15 cellular contexts compared by ENCODE assay signal in genomic region chr12:76866146-76866545, GRCh38. TPM values are rescaled to one million over a fixed set of nuclear protein-coding genes. Genes with fewer than 3 reads are reported as not detected.
A peak's percentile ranks its signal among the peaks of the same experiment; 100 is the strongest.
DNase-seq lines count a peak whose midpoint lies in the region; TF ChIP-seq lines count a peak whose summit lies in the region.
"Had no signal": no experiment of that assay in that cellular context is flagged by ENCODE, and none has a peak within 500 bp of the region (broad histone marks: within the 10 kb centered on the region; RNA-seq: fewer than 3 reads in every experiment).

No MANE protein-coding gene starts in this region.

- no peak overlapping the region for H4K5ac ChIP-seq in mesendoderm (ENCODE audit: low read length)

- H2BK120ac ChIP-seq in mesendoderm (ENCODE audit: low read depth, low read length) = no peak overlapping the region

- H3K4me3 ChIP-seq in cardiac muscle cell (no peak overlapping the region), right atrium auricular region (no peak overlapping the region), WERI-Rb-1 (ENCODE audit: low read depth, low read length) (peak overlapping the region; percentile 46), mesendoderm (ENCODE audit: low read length) (no peak overlapping the region), Peyer's patch (no peak overlapping the region)
- H3K4me3 ChIP-seq: GM12878 had no signal

- H3K4ac ChIP-seq in mesendoderm (ENCODE audit: low read depth, low read length) = no peak overlapping the region

- no peak overlapping the region for H4K8ac ChIP-seq in mesendoderm (ENCODE audit: low read depth, low read length)

- DNase-seq in cardiac muscle cell (ENCODE audit: low read depth in 1 of 2, low spot score in 1 of 2) (no peak), right atrium auricular region (ENCODE audit: low spot score) (no peak), WERI-Rb-1 (peak; percentile 37), mesendoderm (no peak), NCI-H146 (lab: John Stamatoyannopoulos, UW) (no peak), NCI-H1092 treated with DMSO at 0.1 percent for 48 hours (lab: John Stamatoyannopoulos, UW) (no peak), GM13976 (ENCODE audit: low spot score) (no peak), Peyer's patch (no peak)
- DNase-seq: activated naive CD8-positive, alpha-beta T cell treated with anti-CD3 and anti-CD28 coated beads, Interleukin-2, amount 50 U/mL, for 24 hours; dermis blood vessel endothelial cell; foreskin keratinocyte; NCI-H774; stimulated activated CD4-positive, alpha-beta T cell treated with anti-CD3 and anti-CD28 coated beads, Interleukin-15, amount 100 ng/mL, for 24 hours had no signal

- no peaks in the 10 kb centered on the region for H3K27me3 ChIP-seq in cardiac muscle cell
- no peaks in the 10 kb centered on the region for H3K27me3 ChIP-seq in right atrium auricular region
- no peaks in the 10 kb centered on the region for H3K27me3 ChIP-seq in WERI-Rb-1 (ENCODE audit: insufficient read depth, low read depth, severe bottlenecking)
- no peaks in the 10 kb centered on the region for H3K27me3 ChIP-seq in mesendoderm (ENCODE audit: insufficient read depth, low read length, poor library complexity)
- no peaks in the 10 kb centered on the region for H3K27me3 ChIP-seq in Peyer's patch
- H3K27me3 ChIP-seq: foreskin keratinocyte, neutrophil had no signal

- H3K36me3 ChIP-seq in cardiac muscle cell = peaks cover 13% of the 10 kb centered on the region
- H3K36me3 ChIP-seq in right atrium auricular region = no peaks in the 10 kb centered on the region
- peaks cover 18% of the 10 kb centered on the region for H3K36me3 ChIP-seq in WERI-Rb-1
- H3K36me3 ChIP-seq in mesendoderm (ENCODE audit: control insufficient read depth, insufficient read depth, low read length) = no peaks in the 10 kb centered on the region
- H3K36me3 ChIP-seq in Peyer's patch = no peaks in the 10 kb centered on the region
- H3K36me3 ChIP-seq: neutrophil had no signal

- H3K4me2 ChIP-seq in mesendoderm (ENCODE audit: low read length) = no peak overlapping the region

- TF ChIP-seq POLR2A in Peyer's patch (IDR thresholded peaks at IDR 0.05) = no peak

- WGBS in mesendoderm (ENCODE audit: extremely low coverage, insufficient coverage, low lambda C conversion rate) = 100% methylated on average over 1 of the region's 8 CpGs

- no peak overlapping the region for H2BK5ac ChIP-seq in mesendoderm (ENCODE audit: low read length)

- H2BK15ac ChIP-seq in mesendoderm (replicated peaks; ENCODE audit: low read depth) = no peak overlapping the region

- H3K79me2 ChIP-seq in mesendoderm (ENCODE audit: control insufficient read depth, insufficient read depth, low read length) = peaks cover 3% of the 10 kb centered on the region

- in situ Hi-C loops in GM13976 (cut with MboI; ENCODE audit: low sequenced_read_pairs, unreplicated experiment) = no loop called here

- no peak overlapping the region for H3K23ac ChIP-seq in mesendoderm (ENCODE audit: low read length)

- no peak overlapping the region for H3K9ac ChIP-seq in mesendoderm (ENCODE audit: low read length)

- TF ChIP-seq CTCF in cardiac muscle cell (IDR thresholded peaks at IDR 0.05; ENCODE audit: low read depth, low read length) = no peak
- TF ChIP-seq CTCF in right atrium auricular region (IDR thresholded peaks at IDR 0.05) = no peak
- no peak for TF ChIP-seq CTCF in WERI-Rb-1 (IDR thresholded peaks at IDR 0.05; ENCODE audit: low read depth, low read length)
- no peak for TF ChIP-seq CTCF in GM13976 (IDR thresholded peaks at IDR 0.05; ENCODE audit: borderline replicate concordance, control extremely low read depth, extremely low read depth, insufficient read depth, missing control alignments)
- TF ChIP-seq CTCF in Peyer's patch (IDR thresholded peaks at IDR 0.05) = no peak

- H3K79me1 ChIP-seq in mesendoderm (ENCODE audit: low read length) = peaks cover 9% of the 10 kb centered on the region

- H3K27ac ChIP-seq in cardiac muscle cell (peak overlapping the region; percentile 61), right atrium auricular region (no peak overlapping the region), WERI-Rb-1 (peak overlapping the region; percentile 93), mesendoderm (ENCODE audit: low read depth, low read length) (peak overlapping the region; percentile 49), Peyer's patch (peak overlapping the region in 1 of 4 donors; percentile 7)
- H3K27ac ChIP-seq: foreskin keratinocyte, neutrophil had no signal

- H3K9me3 ChIP-seq in cardiac muscle cell (ENCODE audit: low read depth) (no peaks in the 10 kb centered on the region), right atrium auricular region (no peaks in the 10 kb centered on the region), WERI-Rb-1 (ENCODE audit: severe bottlenecking) (no peaks in the 10 kb centered on the region), Peyer's patch (no peaks in the 10 kb centered on the region)
- H3K9me3 ChIP-seq: neutrophil had no signal

- peaks cover 31% of the 10 kb centered on the region for H3K4me1 ChIP-seq in cardiac muscle cell (ENCODE audit: low read depth)
- no peaks in the 10 kb centered on the region for H3K4me1 ChIP-seq in right atrium auricular region
- no peaks in the 10 kb centered on the region for H3K4me1 ChIP-seq in mesendoderm (ENCODE audit: control insufficient read depth, low read depth, low read length)
- H3K4me1 ChIP-seq in Peyer's patch = no peaks in the 10 kb centered on the region
- H3K4me1 ChIP-seq: foreskin keratinocyte had no signal

- H3K56ac ChIP-seq in mesendoderm (ENCODE audit: low read length) = no peak overlapping the region

- no peak overlapping the region for H3K18ac ChIP-seq in mesendoderm (ENCODE audit: low read length)

- H2AK5ac ChIP-seq in mesendoderm (ENCODE audit: low read length) = no peak overlapping the region

RNA-seq across cellular contexts. Expression of gene CSRP2, which starts 12.7 kb away (rescaled TPM):
- total RNA-seq in cardiac muscle cell (257 and 295 TPM in 2 replicates), right atrium auricular region (10 to 100 TPM in 1 of 2 donors, 1 to 10 TPM in 1; 6.4 to 11.6 TPM), Peyer's patch (10 to 100 TPM in 1 of 4 donors, 1 to 10 TPM in 3; 1.9 to 10.6 (median 8.5) TPM)
- 420 and 558 TPM in 2 replicates for polyA plus RNA-seq in cardiac muscle cell
- 112 TPM for polyA plus RNA-seq in mesendoderm (2013, experiment 1 of 2)
- polyA plus RNA-seq in mesendoderm (2013, experiment 2 of 2) = 111 TPM

Comparison
In these comparisons a context has a peak if more than half of its experiments do, and no peak if none do; other contexts are left out.
1. H3K27ac ChIP-seq: peak in cardiac muscle cell (single experiment), WERI-Rb-1 (single experiment) and mesendoderm (single experiment); none in right atrium auricular region (0 of 2).
2. RNA of gene CSRP2, which starts 12.7 kb away (total RNA-seq): 257 to 295 TPM in cardiac muscle cell; 6.4 to 11.6 TPM in right atrium auricular region and 1.9 to 10.6 TPM in Peyer's patch; every median in the first group is over 10 times any median in the second.